7 cellular contexts compared by ENCODE assay signal in genomic region chr19:56672610-56673009, GRCh38. TPM values are rescaled to one million over a fixed set of nuclear protein-coding genes. Genes with fewer than 3 reads are reported as not detected.
"Had no signal": no experiment of that assay in that cellular context is flagged by ENCODE, and none has a peak within 500 bp of the region (broad histone marks: within the 10 kb centered on the region; RNA-seq: fewer than 3 reads in every experiment).

No MANE protein-coding gene starts in this region.

RNA-seq across cellular contexts. Expression of gene ZNF835, which starts 1.1 kb away (rescaled TPM):
- total RNA-seq: LHCN-M2, MCF 10A, OCI-LY7, PC-3, SJSA1 had no signal
- polyA plus RNA-seq: SK-N-SH had no signal

RNA-seq across cellular contexts. Expression of gene SMIM17, which starts 29.7 kb away (rescaled TPM):
- total RNA-seq: MCF 10A, OCI-LY7, PC-3 had no signal
- polyA plus RNA-seq: IgD-negative memory B cell had no signal
